12 cellular contexts compared by ENCODE assay signal in the genomic region with DNA sequence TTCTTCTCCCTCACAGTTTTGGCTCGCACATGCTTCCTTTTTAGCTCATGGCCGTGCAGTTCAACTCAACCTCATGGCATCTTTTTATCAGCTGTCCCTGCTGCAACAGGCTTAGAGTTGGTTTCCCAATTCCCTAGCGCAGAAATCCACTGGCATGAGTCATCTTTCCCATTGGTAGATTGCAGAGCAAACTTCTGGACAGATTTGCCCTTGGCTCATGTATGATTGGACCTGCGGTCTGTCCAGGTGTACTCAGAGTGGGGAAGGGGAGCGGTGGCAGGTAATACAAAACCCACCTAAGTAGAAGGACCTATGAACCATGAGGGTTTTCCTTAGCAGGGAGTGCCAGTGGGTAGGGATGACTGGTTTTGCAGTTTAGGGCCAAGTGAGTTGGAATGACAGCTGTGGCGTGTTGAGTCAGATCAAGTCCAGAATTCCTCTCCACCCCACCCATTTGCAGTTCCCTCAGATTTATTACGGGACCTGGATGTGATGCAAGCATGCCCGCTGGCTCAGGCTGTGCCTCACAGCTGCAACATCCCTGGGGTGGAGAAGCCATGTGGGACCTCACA.
DNase-seq lines count a peak whose midpoint lies in the region; ATAC-seq and TF ChIP-seq lines count a peak whose summit lies in the region.
"Had no signal": no experiment of that assay in that cellular context is flagged by ENCODE, and none has a peak within 500 bp of the region (broad histone marks: within the 10 kb centered on the region; RNA-seq: fewer than 3 reads in every experiment).

No MANE protein-coding gene starts in this region.

- peaks cover 8% of the 10 kb centered on the region for H3K4me1 ChIP-seq in hepatocyte (ENCODE audit: insufficient read depth)
- no peaks in the 10 kb centered on the region for H3K4me1 ChIP-seq in GM23338 (ENCODE audit: insufficient read depth)

- DNase-seq in HCEC 1CT (peak; percentile 18), astrocyte of the spinal cord (ENCODE audit: low read depth, low spot score) (peak; percentile 81), hepatocyte (ENCODE audit: low spot score) (peak; percentile 72), stromal cell of bone marrow (ENCODE audit: low read depth) (peak; percentile 95), inferior parietal cortex (ENCODE audit: extremely low spot score) (no peak), SW 1271 (lab: John Stamatoyannopoulos, UW) (no peak), GM23338 (ENCODE audit: low spot score) (no peak)
- DNase-seq in activated CD4-positive, alpha-beta T cell treated with anti-CD3 and anti-CD28 coated beads, Interleukin-2, amount 10 ng/mL, durations not matched to agents 24 days and 14 days, result no peak
- DNase-seq: dermis blood vessel endothelial cell, NCI-H345, T-helper 2 cell had no signal

- peak overlapping the region; percentile 18 for H3K4me2 ChIP-seq in hepatocyte
- H3K4me2 ChIP-seq in GM23338, result no peak overlapping the region

- in situ Hi-C loops in astrocyte of the spinal cord (cut with HindIII; ENCODE audit: low sequenced_read_pairs), result no loop called here

- H3F3A ChIP-seq in GM23338 (replicated peaks; ENCODE audit: low read depth), result no peaks in the 10 kb centered on the region

- intact Hi-C loops in activated CD4-positive, alpha-beta T cell treated with anti-CD3 and anti-CD28 coated beads, Interleukin-2, amount 10 ng/mL, durations not matched to agents 24 days and 14 days (cut with micrococcal nuclease), result no loop called here

- H4K20me1 ChIP-seq in hepatocyte (ENCODE audit: insufficient read depth, poor library complexity, severe bottlenecking) (no peaks in the 10 kb centered on the region), GM23338 (replicated peaks; ENCODE audit: insufficient read depth) (no peaks in the 10 kb centered on the region)

- no peaks in the 10 kb centered on the region for H3K9me3 Mint-ChIP-seq in activated CD4-positive, alpha-beta T cell treated with anti-CD3 and anti-CD28 coated beads, Interleukin-2, amount 10 ng/mL, durations not matched to agents 24 days and 14 days
- H3K9me3 Mint-ChIP-seq in GM23338, result no peaks in the 10 kb centered on the region

- H3K4me1 Mint-ChIP-seq in activated CD4-positive, alpha-beta T cell treated with anti-CD3 and anti-CD28 coated beads, Interleukin-2, amount 10 ng/mL, durations not matched to agents 24 days and 14 days, result no peaks in the 10 kb centered on the region
- peaks cover 3% of the 10 kb centered on the region; the same call in 1 of the 3 replicates for H3K4me1 Mint-ChIP-seq in GM23338

- no peak for ATAC-seq in GM23338
- ATAC-seq: left colon had no signal

- H2AFZ ChIP-seq in hepatocyte, result no peak overlapping the region
- no peak overlapping the region for H2AFZ ChIP-seq in GM23338

- H3K27ac Mint-ChIP-seq in activated CD4-positive, alpha-beta T cell treated with anti-CD3 and anti-CD28 coated beads, Interleukin-2, amount 10 ng/mL, durations not matched to agents 24 days and 14 days, result no peak overlapping the region
- H3K27ac Mint-ChIP-seq in GM23338, result no peak overlapping the region

- H3K27me3 ChIP-seq in hepatocyte, result no peaks in the 10 kb centered on the region
- no peaks in the 10 kb centered on the region for H3K27me3 ChIP-seq in GM23338 (ENCODE audit: insufficient read depth)

- H3K79me2 ChIP-seq in hepatocyte (no peaks in the 10 kb centered on the region), GM23338 (replicated peaks; ENCODE audit: insufficient read depth) (no peaks in the 10 kb centered on the region)

- H3K9me3 ChIP-seq in hepatocyte (ENCODE audit: low read depth), result no peaks in the 10 kb centered on the region

- H3K27me3 Mint-ChIP-seq in activated CD4-positive, alpha-beta T cell treated with anti-CD3 and anti-CD28 coated beads, Interleukin-2, amount 10 ng/mL, durations not matched to agents 24 days and 14 days, result no peaks in the 10 kb centered on the region
- no peaks in the 10 kb centered on the region for H3K27me3 Mint-ChIP-seq in GM23338 (ENCODE audit: insufficient read depth, low read depth, poor library complexity)

- peak overlapping the region; percentile 81 for H3K27ac ChIP-seq in hepatocyte
- H3K27ac ChIP-seq in GM23338 (ENCODE audit: low read depth), result no peak overlapping the region

- H3K9me2 ChIP-seq in hepatocyte (replicated peaks; ENCODE audit: insufficient read depth), result no peaks in the 10 kb centered on the region
- H3K9me2 ChIP-seq in GM23338 (ENCODE audit: insufficient read depth), result no peaks in the 10 kb centered on the region

- WGBS in hepatocyte (ENCODE audit: low lambda C conversion rate, missing lambda C conversion rate), result 73% methylated on average over 8 of the region's 8 CpGs

- no peaks in the 10 kb centered on the region for H3K36me3 ChIP-seq in hepatocyte (replicated peaks; ENCODE audit: insufficient read depth, low read depth)
- H3K36me3 ChIP-seq in GM23338 (ENCODE audit: insufficient read depth), result no peaks in the 10 kb centered on the region

- H3K4me3 Mint-ChIP-seq in activated CD4-positive, alpha-beta T cell treated with anti-CD3 and anti-CD28 coated beads, Interleukin-2, amount 10 ng/mL, durations not matched to agents 24 days and 14 days, result no peak overlapping the region
- H3K4me3 Mint-ChIP-seq in GM23338, result no peak overlapping the region

- TF ChIP-seq CTCF in astrocyte of the spinal cord (IDR thresholded peaks at IDR 0.05; ENCODE audit: low read depth, low read length), result no peak
- TF ChIP-seq CTCF in hepatocyte (IDR thresholded peaks at IDR 0.05; ENCODE audit: poor library complexity), result no peak
- no peak for TF ChIP-seq CTCF in GM23338 (conservative IDR thresholded peaks at IDR 0.05; ENCODE audit: low read depth in 2 of 2)

- H3K4me3 ChIP-seq in astrocyte of the spinal cord (ENCODE audit: low read depth, low read length) (no peak overlapping the region), hepatocyte (no peak overlapping the region), GM23338 (no peak overlapping the region)

- H3K36me3 Mint-ChIP-seq in activated CD4-positive, alpha-beta T cell treated with anti-CD3 and anti-CD28 coated beads, Interleukin-2, amount 10 ng/mL, durations not matched to agents 24 days and 14 days (ENCODE audit: low read depth), result no peaks in the 10 kb centered on the region
- no peaks in the 10 kb centered on the region for H3K36me3 Mint-ChIP-seq in GM23338 (ENCODE audit: low read depth)

TF ChIP-seq in GM23338, 12 proteins besides CTCF, POLR2A, EP300 and RAD21:
- TF ChIP-seq, protein P1, sequence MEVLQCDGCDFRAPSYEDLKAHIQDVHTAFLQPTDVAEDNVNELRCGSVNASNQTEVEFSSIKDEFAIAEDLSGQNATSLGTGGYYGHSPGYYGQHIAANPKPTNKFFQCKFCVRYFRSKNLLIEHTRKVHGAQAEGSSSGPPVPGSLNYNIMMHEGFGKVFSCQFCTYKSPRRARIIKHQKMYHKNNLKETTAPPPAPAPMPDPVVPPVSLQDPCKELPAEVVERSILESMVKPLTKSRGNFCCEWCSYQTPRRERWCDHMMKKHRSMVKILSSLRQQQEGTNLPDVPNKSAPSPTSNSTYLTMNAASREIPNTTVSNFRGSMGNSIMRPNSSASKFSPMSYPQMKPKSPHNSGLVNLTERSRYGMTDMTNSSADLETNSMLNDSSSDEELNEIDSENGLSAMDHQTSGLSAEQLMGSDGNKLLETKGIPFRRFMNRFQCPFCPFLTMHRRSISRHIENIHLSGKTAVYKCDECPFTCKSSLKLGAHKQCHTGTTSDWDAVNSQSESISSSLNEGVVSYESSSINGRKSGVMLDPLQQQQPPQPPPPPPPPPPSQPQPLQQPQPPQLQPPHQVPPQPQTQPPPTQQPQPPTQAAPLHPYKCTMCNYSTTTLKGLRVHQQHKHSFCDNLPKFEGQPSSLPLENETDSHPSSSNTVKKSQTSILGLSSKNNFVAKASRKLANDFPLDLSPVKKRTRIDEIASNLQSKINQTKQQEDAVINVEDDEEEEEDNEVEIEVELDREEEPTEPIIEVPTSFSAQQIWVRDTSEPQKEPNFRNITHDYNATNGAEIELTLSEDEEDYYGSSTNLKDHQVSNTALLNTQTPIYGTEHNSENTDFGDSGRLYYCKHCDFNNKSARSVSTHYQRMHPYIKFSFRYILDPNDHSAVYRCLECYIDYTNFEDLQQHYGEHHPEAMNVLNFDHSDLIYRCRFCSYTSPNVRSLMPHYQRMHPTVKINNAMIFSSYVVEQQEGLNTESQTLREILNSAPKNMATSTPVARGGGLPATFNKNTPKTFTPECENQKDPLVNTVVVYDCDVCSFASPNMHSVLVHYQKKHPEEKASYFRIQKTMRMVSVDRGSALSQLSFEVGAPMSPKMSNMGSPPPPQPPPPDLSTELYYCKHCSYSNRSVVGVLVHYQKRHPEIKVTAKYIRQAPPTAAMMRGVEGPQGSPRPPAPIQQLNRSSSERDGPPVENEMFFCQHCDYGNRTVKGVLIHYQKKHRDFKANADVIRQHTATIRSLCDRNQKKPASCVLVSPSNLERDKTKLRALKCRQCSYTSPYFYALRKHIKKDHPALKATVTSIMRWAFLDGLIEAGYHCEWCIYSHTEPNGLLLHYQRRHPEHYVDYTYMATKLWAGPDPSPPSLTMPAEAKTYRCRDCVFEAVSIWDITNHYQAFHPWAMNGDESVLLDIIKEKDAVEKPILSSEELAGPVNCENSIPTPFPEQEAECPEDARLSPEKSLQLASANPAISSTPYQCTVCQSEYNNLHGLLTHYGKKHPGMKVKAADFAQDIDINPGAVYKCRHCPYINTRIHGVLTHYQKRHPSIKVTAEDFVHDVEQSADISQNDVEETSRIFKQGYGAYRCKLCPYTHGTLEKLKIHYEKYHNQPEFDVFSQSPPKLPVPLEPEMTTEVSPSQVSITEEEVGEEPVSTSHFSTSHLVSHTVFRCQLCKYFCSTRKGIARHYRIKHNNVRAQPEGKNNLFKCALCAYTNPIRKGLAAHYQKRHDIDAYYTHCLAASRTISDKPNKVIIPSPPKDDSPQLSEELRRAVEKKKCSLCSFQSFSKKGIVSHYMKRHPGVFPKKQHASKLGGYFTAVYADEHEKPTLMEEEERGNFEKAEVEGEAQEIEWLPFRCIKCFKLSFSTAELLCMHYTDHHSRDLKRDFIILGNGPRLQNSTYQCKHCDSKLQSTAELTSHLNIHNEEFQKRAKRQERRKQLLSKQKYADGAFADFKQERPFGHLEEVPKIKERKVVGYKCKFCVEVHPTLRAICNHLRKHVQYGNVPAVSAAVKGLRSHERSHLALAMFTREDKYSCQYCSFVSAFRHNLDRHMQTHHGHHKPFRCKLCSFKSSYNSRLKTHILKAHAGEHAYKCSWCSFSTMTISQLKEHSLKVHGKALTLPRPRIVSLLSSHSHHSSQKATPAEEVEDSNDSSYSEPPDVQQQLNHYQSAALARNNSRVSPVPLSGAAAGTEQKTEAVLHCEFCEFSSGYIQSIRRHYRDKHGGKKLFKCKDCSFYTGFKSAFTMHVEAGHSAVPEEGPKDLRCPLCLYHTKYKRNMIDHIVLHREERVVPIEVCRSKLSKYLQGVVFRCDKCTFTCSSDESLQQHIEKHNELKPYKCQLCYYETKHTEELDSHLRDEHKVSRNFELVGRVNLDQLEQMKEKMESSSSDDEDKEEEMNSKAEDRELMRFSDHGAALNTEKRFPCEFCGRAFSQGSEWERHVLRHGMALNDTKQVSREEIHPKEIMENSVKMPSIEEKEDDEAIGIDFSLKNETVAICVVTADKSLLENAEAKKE (CRISPR knock-in tag; IDR thresholded peaks at IDR 0.05), result no peak

Comparison
In these comparisons a context has a peak if more than half of its experiments do, and no peak if none do; other contexts are left out.
1. DNase-seq: peak in HCEC 1CT (single experiment), astrocyte of the spinal cord (single experiment), hepatocyte (single experiment) and stromal cell of bone marrow (single experiment); none in activated CD4-positive, alpha-beta T cell treated with anti-CD3 and anti-CD28 coated beads, Interleukin-2, amount 10 ng/mL, durations not matched to agents 24 days and 14 days (single experiment), inferior parietal cortex (single experiment), SW 1271 (0 of 2) and GM23338 (single experiment).